In genomic region chr1:230050973-230051735, GRCh38 we compare ENCODE assay signal across 19 cellular contexts.
"Had no signal": no experiment of that assay in that cellular context is flagged by ENCODE, and none has a peak within 500 bp of the region (broad histone marks: within the 10 kb centered on the region; RNA-seq: fewer than 3 reads in every experiment).

No MANE protein-coding gene starts in this region.

- H3K27me3 ChIP-seq: brain microvascular endothelial cell, neutrophil had no signal

- ATAC-seq: stimulated activated effector memory CD8-positive, alpha-beta T cell treated with anti-CD3 and anti-CD28 coated beads, Interleukin-12 subunit alpha, Interleukin-12 subunit beta, amount 100 ng/mL, for 72 hours had no signal

- H3K4me1 ChIP-seq: left ventricle myocardium inferior, parathyroid adenoma had no signal

- H3K4me3 ChIP-seq: left ventricle myocardium inferior, thoracic aorta had no signal

- H3K36me3 Mint-ChIP-seq: activated naive CD8-positive, alpha-beta T cell; naive B cell; stimulated activated effector memory CD8-positive, alpha-beta T cell treated with anti-CD3 and anti-CD28 coated beads, Interleukin-12 subunit alpha, Interleukin-12 subunit beta, amount 100 ng/mL, for 72 hours had no signal

- H3K4me3 Mint-ChIP-seq: activated naive CD8-positive, alpha-beta T cell; stimulated activated effector memory CD8-positive, alpha-beta T cell treated with anti-CD3 and anti-CD28 coated beads, Interleukin-12 subunit alpha, Interleukin-12 subunit beta, amount 100 ng/mL, for 72 hours had no signal

- H3K27ac Mint-ChIP-seq: activated naive CD8-positive, alpha-beta T cell; naive B cell; stimulated activated effector memory CD8-positive, alpha-beta T cell treated with anti-CD3 and anti-CD28 coated beads, Interleukin-12 subunit alpha, Interleukin-12 subunit beta, amount 100 ng/mL, for 72 hours had no signal

- H3K9ac ChIP-seq: parathyroid adenoma had no signal

- H3K79me2 ChIP-seq: parathyroid adenoma had no signal

- H3K27ac ChIP-seq: brain microvascular endothelial cell, left ventricle myocardium inferior, neutrophil, parathyroid adenoma, thoracic aorta had no signal

- DNase-seq: activated CD4-positive, alpha-beta T cell treated with anti-CD3 and anti-CD28 coated beads, Interleukin-2, amount 50 U/mL, for 1 hour; activated T-cell treated with anti-CD3 and anti-CD28 coated beads, Interleukin-2, amount 50 U/mL, for 1 hour; anterior cingulate cortex; brain microvascular endothelial cell; effector CD8-positive, alpha-beta T cell; foreskin fibroblast; hippocampal formation; kidney; left ventricle myocardium inferior; naive B cell; retina; stimulated activated CD4-positive, alpha-beta T cell treated with anti-CD3 and anti-CD28 coated beads, Interleukin-12 subunit alpha, Interleukin-12 subunit beta, amount 100 ng/mL, for 4 hours; stimulated activated CD4-positive, alpha-beta T cell treated with anti-CD3 and anti-CD28 coated beads, Interleukin-2, amount 100 ng/mL, for 24 hours; T-helper 9 cell had no signal

- H2AFZ ChIP-seq: parathyroid adenoma had no signal

- H3K9me3 Mint-ChIP-seq: stimulated activated effector memory CD8-positive, alpha-beta T cell treated with anti-CD3 and anti-CD28 coated beads, Interleukin-12 subunit alpha, Interleukin-12 subunit beta, amount 100 ng/mL, for 72 hours had no signal
